Comparison of ENCODE assay signal across 1 cellular context in the genomic region with DNA sequence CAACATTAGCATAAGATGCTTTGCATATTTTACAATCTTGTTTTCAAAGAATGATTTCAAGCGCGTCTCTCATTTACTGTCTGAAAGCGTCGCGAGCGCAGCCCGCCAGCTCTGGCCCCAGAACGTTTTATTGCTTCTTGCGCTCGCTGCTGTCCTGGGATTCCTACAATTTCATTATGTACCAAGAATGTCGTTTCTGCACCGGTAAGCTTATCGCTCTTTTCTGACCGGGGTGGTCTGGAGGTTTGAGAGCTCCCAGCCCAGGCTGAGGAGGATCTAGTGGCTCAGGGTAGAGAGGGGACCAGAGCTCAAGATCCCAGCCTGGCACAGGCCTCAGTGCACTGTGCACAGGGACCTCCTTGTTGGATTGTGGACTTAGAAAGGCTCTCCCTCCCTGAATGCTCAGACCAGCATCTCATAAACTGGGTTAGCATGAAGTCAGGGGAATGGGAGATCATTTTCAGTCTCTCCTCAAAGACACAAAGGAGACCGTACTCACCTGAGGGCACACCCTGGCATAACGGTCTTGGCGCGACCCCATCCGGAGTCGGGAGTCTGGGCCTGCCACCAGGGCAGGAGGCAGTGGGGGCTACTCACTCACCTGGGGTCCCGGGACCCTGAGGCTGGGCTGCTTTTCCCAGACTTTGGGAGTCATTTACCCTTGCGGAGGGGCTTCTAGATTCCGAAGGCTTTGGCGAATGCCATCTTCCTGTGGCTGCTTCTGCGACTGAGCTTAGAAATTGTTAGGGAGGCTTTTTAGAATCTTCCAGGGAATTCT.
TF ChIP-seq lines count a peak whose summit lies in the region.

No MANE protein-coding gene starts in this region.

TF ChIP-seq in SK-N-SH, 30 proteins besides CTCF, POLR2A, EP300 and RAD21 (continued from another document):
- TF ChIP-seq, protein P1, sequence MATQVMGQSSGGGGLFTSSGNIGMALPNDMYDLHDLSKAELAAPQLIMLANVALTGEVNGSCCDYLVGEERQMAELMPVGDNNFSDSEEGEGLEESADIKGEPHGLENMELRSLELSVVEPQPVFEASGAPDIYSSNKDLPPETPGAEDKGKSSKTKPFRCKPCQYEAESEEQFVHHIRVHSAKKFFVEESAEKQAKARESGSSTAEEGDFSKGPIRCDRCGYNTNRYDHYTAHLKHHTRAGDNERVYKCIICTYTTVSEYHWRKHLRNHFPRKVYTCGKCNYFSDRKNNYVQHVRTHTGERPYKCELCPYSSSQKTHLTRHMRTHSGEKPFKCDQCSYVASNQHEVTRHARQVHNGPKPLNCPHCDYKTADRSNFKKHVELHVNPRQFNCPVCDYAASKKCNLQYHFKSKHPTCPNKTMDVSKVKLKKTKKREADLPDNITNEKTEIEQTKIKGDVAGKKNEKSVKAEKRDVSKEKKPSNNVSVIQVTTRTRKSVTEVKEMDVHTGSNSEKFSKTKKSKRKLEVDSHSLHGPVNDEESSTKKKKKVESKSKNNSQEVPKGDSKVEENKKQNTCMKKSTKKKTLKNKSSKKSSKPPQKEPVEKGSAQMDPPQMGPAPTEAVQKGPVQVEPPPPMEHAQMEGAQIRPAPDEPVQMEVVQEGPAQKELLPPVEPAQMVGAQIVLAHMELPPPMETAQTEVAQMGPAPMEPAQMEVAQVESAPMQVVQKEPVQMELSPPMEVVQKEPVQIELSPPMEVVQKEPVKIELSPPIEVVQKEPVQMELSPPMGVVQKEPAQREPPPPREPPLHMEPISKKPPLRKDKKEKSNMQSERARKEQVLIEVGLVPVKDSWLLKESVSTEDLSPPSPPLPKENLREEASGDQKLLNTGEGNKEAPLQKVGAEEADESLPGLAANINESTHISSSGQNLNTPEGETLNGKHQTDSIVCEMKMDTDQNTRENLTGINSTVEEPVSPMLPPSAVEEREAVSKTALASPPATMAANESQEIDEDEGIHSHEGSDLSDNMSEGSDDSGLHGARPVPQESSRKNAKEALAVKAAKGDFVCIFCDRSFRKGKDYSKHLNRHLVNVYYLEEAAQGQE (IDR thresholded peaks at IDR 0.05; ENCODE audit: low read depth, low read length): no peak
- no peak for TF ChIP-seq FOXM1 (IDR thresholded peaks at IDR 0.05; ENCODE audit: low read depth)
- no peak for TF ChIP-seq ELF1 (IDR thresholded peaks at IDR 0.05)
- TF ChIP-seq, protein P2, sequence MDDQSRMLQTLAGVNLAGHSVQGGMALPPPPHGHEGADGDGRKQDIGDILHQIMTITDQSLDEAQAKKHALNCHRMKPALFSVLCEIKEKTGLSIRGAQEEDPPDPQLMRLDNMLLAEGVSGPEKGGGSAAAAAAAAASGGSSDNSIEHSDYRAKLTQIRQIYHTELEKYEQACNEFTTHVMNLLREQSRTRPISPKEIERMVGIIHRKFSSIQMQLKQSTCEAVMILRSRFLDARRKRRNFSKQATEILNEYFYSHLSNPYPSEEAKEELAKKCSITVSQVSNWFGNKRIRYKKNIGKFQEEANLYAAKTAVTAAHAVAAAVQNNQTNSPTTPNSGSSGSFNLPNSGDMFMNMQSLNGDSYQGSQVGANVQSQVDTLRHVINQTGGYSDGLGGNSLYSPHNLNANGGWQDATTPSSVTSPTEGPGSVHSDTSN (IDR thresholded peaks at IDR 0.05): no peak
- TF ChIP-seq GABPA (IDR thresholded peaks at IDR 0.05; ENCODE audit: low read depth): no peak
- no peak for TF ChIP-seq YY1 (IDR thresholded peaks at IDR 0.05; ENCODE audit: low read depth)
- no peak for TF ChIP-seq NFIC (IDR thresholded peaks at IDR 0.05; ENCODE audit: borderline replicate concordance)
- TF ChIP-seq SMC3 (IDR thresholded peaks at IDR 0.05; ENCODE audit: low read depth, low read length): no peak
- no peak for TF ChIP-seq TCF12 (IDR thresholded peaks at IDR 0.05)
- TF ChIP-seq POLR2AphosphoS5 (IDR thresholded peaks at IDR 0.05; ENCODE audit: low read depth, low read length): no peak
- TF ChIP-seq CHD2 (IDR thresholded peaks at IDR 0.05; ENCODE audit: low read length, partially characterized antibody): no peak
